In genomic region chr7:105439174-105439893, GRCh38 we compare ENCODE assay signal across 8 cellular contexts. TPM values are rescaled to one million over a fixed set of nuclear protein-coding genes. Genes with fewer than 3 reads are reported as not detected.
A peak's percentile ranks its signal among the peaks of the same experiment; 100 is the strongest.
DNase-seq lines count a peak whose midpoint lies in the region; ATAC-seq, FAIRE-seq and TF ChIP-seq lines count a peak whose summit lies in the region.

No MANE protein-coding gene starts in this region.

- ATAC-seq in natural killer cell = no peak

- no peaks in the 10 kb centered on the region for H3K36me3 Mint-ChIP-seq in nephron progenitor cell (ENCODE audit: low read depth)
- no peaks in the 10 kb centered on the region for H3K36me3 Mint-ChIP-seq in natural killer cell

- H3K27me3 ChIP-seq in bronchial epithelial cell (ENCODE audit: control insufficient read depth, insufficient read depth, low read length) = no peaks in the 10 kb centered on the region
- H3K27me3 ChIP-seq in right atrium auricular region = no peaks in the 10 kb centered on the region
- no peaks in the 10 kb centered on the region for H3K27me3 ChIP-seq in spleen (replicated peaks in 1 of 7)

- peak overlapping the region; percentile 68 for H3K27ac Mint-ChIP-seq in nephron progenitor cell
- no peak overlapping the region for H3K27ac Mint-ChIP-seq in natural killer cell

- H3K4me1 Mint-ChIP-seq in nephron progenitor cell = no peaks in the 10 kb centered on the region
- H3K4me1 Mint-ChIP-seq in natural killer cell = peaks cover 2% of the 10 kb centered on the region in 2 donors

- H3K27me3 Mint-ChIP-seq in nephron progenitor cell (ENCODE audit: low read depth, poor library complexity) = peaks cover 4% of the 10 kb centered on the region
- no peaks in the 10 kb centered on the region for H3K27me3 Mint-ChIP-seq in natural killer cell (ENCODE audit: low read depth in 2 of 2)

- in situ Hi-C loops in GM13977 (cut with MboI; ENCODE audit: low pct_unique_long_range_greater_than_20kb, low sequenced_read_pairs, unreplicated experiment) = no loop called here

- H3K4me1 ChIP-seq in right atrium auricular region (no peaks in the 10 kb centered on the region), spleen (peaks cover 0 to 17% (median 0%) of the 10 kb centered on the region in 6 donors)

- no peak for FAIRE-seq in bronchial epithelial cell (lab: Jason Lieb, UNC)

- H3K4me3 ChIP-seq in bronchial epithelial cell (ENCODE audit: low read depth, low read length) (no peak overlapping the region), right atrium auricular region (no peak overlapping the region), spleen (no peak overlapping the region)

- H3K27ac ChIP-seq in right atrium auricular region (no peak overlapping the region), spleen (peak overlapping the region in 1 of 8 donors; percentile 14)

- intact Hi-C loops in spleen (cut with DNase I; ENCODE audit: low total_unique reads) (no loop called here), natural killer cell (cut with micrococcal nuclease) (no loop called here)

- no peak overlapping the region for H3K4me3 Mint-ChIP-seq in nephron progenitor cell
- no peak overlapping the region for H3K4me3 Mint-ChIP-seq in natural killer cell

- TF ChIP-seq CTCF in bronchial epithelial cell (IDR thresholded peaks at IDR 0.05; ENCODE audit: insufficient read depth, low read length, severe bottlenecking) = peak; percentile 18
- TF ChIP-seq CTCF in nephron progenitor cell (IDR thresholded peaks at IDR 0.05) = no peak
- TF ChIP-seq CTCF in GM13977 (IDR thresholded peaks at IDR 0.05; ENCODE audit: extremely low read depth, insufficient read depth, missing control alignments) = no peak
- no peak for TF ChIP-seq CTCF in right atrium auricular region (IDR thresholded peaks at IDR 0.05)
- TF ChIP-seq CTCF in spleen (IDR thresholded peaks at IDR 0.05 in 8 of 11, conservative IDR thresholded peaks at IDR 0.05 in 3 of 11) = peak in 1 of 11 experiments; percentile 18
- no peak for TF ChIP-seq CTCF in natural killer cell (IDR thresholded peaks at IDR 0.05)

- DNase-seq in DMS153 treated with DMSO at 0.1 percent for 48 hours (lab: John Stamatoyannopoulos, UW; ENCODE audit: unreplicated experiment) = peak; percentile 30
- DNase-seq in NCI-H1105 treated with DMSO at 0.1 percent for 48 hours (lab: John Stamatoyannopoulos, UW) = peak; percentile 14
- DNase-seq in bronchial epithelial cell (ENCODE audit: low read depth) = peak; percentile 97
- DNase-seq in nephron progenitor cell = no peak
- no peak for DNase-seq in GM13977 (ENCODE audit: low spot score)
- DNase-seq in right atrium auricular region (ENCODE audit: low spot score) = no peak
- no peak for DNase-seq in spleen
- no peak for DNase-seq in natural killer cell

- no peaks in the 10 kb centered on the region for H3K9me3 Mint-ChIP-seq in nephron progenitor cell
- H3K9me3 Mint-ChIP-seq in natural killer cell = no peaks in the 10 kb centered on the region

- WGBS in spleen, 5 donors = 75 to 85% (median 80%) methylated on average over 9 of the region's 9 CpGs

- H3K36me3 ChIP-seq in bronchial epithelial cell (ENCODE audit: control insufficient read depth, insufficient read depth, low read length) (no peaks in the 10 kb centered on the region), right atrium auricular region (no peaks in the 10 kb centered on the region), spleen (no peaks in the 10 kb centered on the region)

- no peak for TF ChIP-seq POLR2A in spleen (IDR thresholded peaks at IDR 0.05)

- H3K9me3 ChIP-seq in right atrium auricular region (no peaks in the 10 kb centered on the region), spleen (no peaks in the 10 kb centered on the region)

RNA-seq across cellular contexts. Expression of gene SRPK2, which starts 50.6 kb away (rescaled TPM):
- total RNA-seq in bronchial epithelial cell (43.4 and 70.0 TPM in 2 replicates), right atrium auricular region (10 to 100 TPM; 19.8 to 20.9 TPM), spleen (10 to 100 TPM; 42.6 to 60.3 (median 56.9) TPM), natural killer cell (100 to 1,000 TPM; 103 to 121 (median 108) TPM)
- polyA plus RNA-seq in spleen = 10 to 100 TPM in 2 of 3 donors, 1 to 10 TPM in 1; 9.6 to 12.8 (median 10.7) TPM

Comparison
In these comparisons a context has a peak if more than half of its experiments do, and no peak if none do; other contexts are left out.
1. DNase-seq: peak in DMS153 treated with DMSO at 0.1 percent for 48 hours (single experiment), NCI-H1105 treated with DMSO at 0.1 percent for 48 hours (single experiment) and bronchial epithelial cell (single experiment); none in nephron progenitor cell (single experiment), GM13977 (single experiment), right atrium auricular region (single experiment), spleen (single experiment) and natural killer cell (single experiment).